Comparison of ENCODE assay signal across 8 cellular contexts in the genomic region with DNA sequence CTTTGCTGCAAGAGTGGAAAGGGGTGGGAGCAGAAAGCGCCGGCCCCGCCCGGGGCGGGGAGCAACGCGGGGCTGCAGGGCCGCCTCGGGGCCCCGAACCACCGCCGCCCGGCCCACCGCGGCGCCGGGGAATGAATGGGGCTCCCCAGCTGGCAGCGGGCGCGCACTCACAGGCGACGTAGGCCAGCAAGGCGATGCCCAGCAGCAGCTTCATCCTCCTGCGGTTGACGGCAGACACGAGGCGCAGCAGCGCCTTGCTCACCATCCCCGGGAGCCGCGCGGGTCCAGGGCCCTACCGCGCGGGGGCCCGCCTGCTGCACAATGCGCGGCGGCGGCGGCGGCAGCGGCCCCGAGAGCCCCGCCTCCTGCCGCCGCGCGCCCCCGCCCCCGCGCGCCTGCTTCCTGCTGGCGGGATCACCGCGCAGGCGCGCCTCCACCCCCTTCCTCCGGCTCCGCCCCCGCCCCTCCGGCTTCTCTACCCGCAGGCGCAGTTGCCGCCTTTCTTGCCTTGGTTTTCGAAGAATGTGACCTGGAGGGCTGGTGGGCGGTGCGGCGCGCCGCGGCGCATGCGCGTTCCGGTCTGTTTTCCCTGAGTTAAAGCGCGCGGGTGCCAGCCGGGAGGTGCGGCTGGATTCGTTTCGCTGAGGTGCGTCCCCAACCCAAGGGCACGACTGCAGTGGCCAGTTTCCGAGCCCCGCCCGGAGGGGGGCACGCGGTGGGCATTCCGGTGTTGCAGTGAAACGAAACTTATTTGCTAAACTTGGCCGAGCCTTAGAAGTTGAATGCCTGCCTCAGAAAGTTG. TPM values are rescaled to one million over a fixed set of nuclear protein-coding genes. Genes with fewer than 3 reads are reported as not detected.
DNase-seq lines count a peak whose midpoint lies in the region; ATAC-seq, FAIRE-seq and TF ChIP-seq lines count a peak whose summit lies in the region.

TSS of gene UXS1 (minus strand) at position 325 of the 802 bp plus-strand sequence. CDS start at position 265, 60 bp downstream.

- H2AFZ ChIP-seq in HepG2 (ENCODE audit: low read length), result peak within 1 kb of the TSS; percentile 79

- peak within 1 kb of the TSS; percentile 52 to 98 (median 94); a peak in 21 of 22 replicates for H3K27ac ChIP-seq in BLaER1 treated with 17β-estradiol and CSF1 and Interleukin-3, amounts not matched to agents 10 nM and 100 nM
- peak within 1 kb of the TSS; percentile 64 for H3K27ac ChIP-seq in HepG2 (ENCODE audit: extremely low read length, insufficient read depth, low read length)

- peaks cover 0 to 4% (median 0%) of the 10 kb centered on the region in 11 experiments; a peak in 1 of 22 replicates for H3K9me3 ChIP-seq in BLaER1 treated with 17β-estradiol and CSF1 and Interleukin-3, amounts not matched to agents 10 nM and 100 nM (replicated peaks in 1 of 11)
- no peaks in the 10 kb centered on the region for H3K9me3 ChIP-seq in HepG2 (ENCODE audit: low read length)

- peak; percentile 82 for DNase-seq in NCI-H748 treated with DMSO at 0.1 percent for 48 hours (lab: John Stamatoyannopoulos, UW)
- DNase-seq in activated CD4-positive, alpha-beta T cell treated with anti-CD3 and anti-CD28 coated beads, Interleukin-2, amount 50 U/mL, for 4 hours, result peak; percentile 98
- peak; percentile 98 for DNase-seq in dermis blood vessel endothelial cell
- DNase-seq in HepG2 (ENCODE audit: low spot score), result peak; percentile 98
- DNase-seq in stimulated activated CD4-positive, alpha-beta T cell treated with anti-CD3 and anti-CD28 coated beads, Interleukin-4, amount 100 ng/mL, for 1 hour, result peak; percentile 99

- CTCF ChIA-PET in HepG2 (lab: Yijun Ruan, JAX; ENCODE audit: low intra/inter-chr PET ratio, low total read pairs), result no interaction called here

- TF ChIP-seq EP300 in HepG2 (IDR thresholded peaks at IDR 0.05; ENCODE audit: low read depth in 2 of 2, low read length in 2 of 2) (no peak), HepG2 (CRISPR knock-in tag; IDR thresholded peaks at IDR 0.05; ENCODE audit: borderline replicate concordance) (no peak; the same call in 1 of the 2 replicates)

- no peaks in the 10 kb centered on the region for H3K27me3 ChIP-seq in BLaER1 treated with 17β-estradiol and CSF1 and Interleukin-3, amounts not matched to agents 10 nM and 100 nM
- H3K27me3 ChIP-seq in HepG2 (ENCODE audit: control insufficient read depth in 1 of 2, insufficient read depth in 2 of 2, low read length in 2 of 2), result no peaks in the 10 kb centered on the region; a peak in 1 of 5 replicates

- TF ChIP-seq CTCF in HepG2 (CRISPR knock-in tag; IDR thresholded peaks at IDR 0.05), result no peak

- peaks cover 41% of the 10 kb centered on the region for H3K79me2 ChIP-seq in HepG2 (ENCODE audit: insufficient read depth, low read length)

- ATAC-seq in GM19372 (IDR thresholded peaks at IDR 0.05; ENCODE audit: low read depth, unreplicated experiment), result peak; percentile 68
- peak; percentile 58 for ATAC-seq in HG03558 (IDR thresholded peaks at IDR 0.05; ENCODE audit: extremely low read depth, unreplicated experiment)
- peak; percentile 80 for ATAC-seq in HepG2

- peak within 1 kb of the TSS; percentile 81 to 99 (median 98) for H3K4me3 ChIP-seq in BLaER1 treated with 17β-estradiol and CSF1 and Interleukin-3, amounts not matched to agents 10 nM and 100 nM
- H3K4me3 ChIP-seq in HepG2 (replicated peaks in 1 of 3; ENCODE audit: insufficient read depth in 1 of 3, low read depth in 2 of 3, low read length in 3 of 3), result peak within 1 kb of the TSS; percentile 91 to 99 (median 95)

- H3K36me3 ChIP-seq in BLaER1 treated with 17β-estradiol and CSF1 and Interleukin-3, amounts not matched to agents 10 nM and 100 nM, result peaks cover 0 to 16% (median 0%) of the 10 kb centered on the region in 11 experiments; a peak in 5 of 22 replicates
- peaks cover 0 to 4% of the 10 kb centered on the region in 2 experiments; a peak in 1 of 5 replicates for H3K36me3 ChIP-seq in HepG2 (replicated peaks in 1 of 2; ENCODE audit: control insufficient read depth in 1 of 2, insufficient read depth in 2 of 2, low read length in 2 of 2)

- peaks cover 53 to 78% (median 60%) of the 10 kb centered on the region in 10 experiments for H3K4me1 ChIP-seq in BLaER1 treated with 17β-estradiol and CSF1 and Interleukin-3, amounts not matched to agents 10 nM and 100 nM
- H3K4me1 ChIP-seq in HepG2 (ENCODE audit: insufficient read depth, low read length), result peaks cover 63% of the 10 kb centered on the region

- in situ Hi-C loops in HepG2 (cut with HindIII; ENCODE audit: extremely low pct_ligation_motif_present, low pct_unique_long_range_greater_than_20kb), result loop anchor here (25.0 kb wide), 1 partner anchor 857 kb away; the partner anchor contains the start of genes C2orf49 and TGFBRAP1

- POLR2A ChIA-PET in HepG2 (lab: Yijun Ruan, JAX), result interaction anchor here (1.8 kb wide), 1 partner anchor 67 kb away, joined by 17 read pairs; no protein-coding TSS in a partner anchor

- no TSS peak for BruUV-seq in HepG2 (replicated peaks; lab: Mats Ljungman, UMichigan)

- peak; percentile 72 to 87 for TF ChIP-seq POLR2A in HepG2 (IDR thresholded peaks at IDR 0.05; ENCODE audit: insufficient read depth in 1 of 2, low read depth in 2 of 2, low read length in 2 of 2)

- peak within 1 kb of the TSS; percentile 81 to 94 (median 88) for H3K4me2 ChIP-seq in BLaER1 treated with 17β-estradiol and CSF1 and Interleukin-3, amounts not matched to agents 10 nM and 100 nM
- H3K4me2 ChIP-seq in HepG2 (ENCODE audit: low read depth, low read length), result peak within 1 kb of the TSS; percentile 99

- peak; percentile 56 for TF ChIP-seq RAD21 in HepG2 (CRISPR knock-in tag; IDR thresholded peaks at IDR 0.05)

- H3K9ac ChIP-seq in BLaER1 treated with 17β-estradiol and CSF1 and Interleukin-3, amounts not matched to agents 10 nM and 100 nM, result peak within 1 kb of the TSS; percentile 83 to 99 (median 95)
- peak within 1 kb of the TSS; percentile 87 for H3K9ac ChIP-seq in HepG2 (ENCODE audit: insufficient read depth, low read depth, low read length)

- intact Hi-C loops in HepG2 (cut with micrococcal nuclease; ENCODE audit: unreplicated experiment), result loop anchor here (5.0 kb wide), 1 partner anchor 67 kb away; no protein-coding TSS in a partner anchor

- peaks cover 0 to 48% (median 36%) of the 10 kb centered on the region in 11 experiments; a peak in 13 of 22 replicates for H4K20me1 ChIP-seq in BLaER1 treated with 17β-estradiol and CSF1 and Interleukin-3, amounts not matched to agents 10 nM and 100 nM
- peaks cover 4% of the 10 kb centered on the region; the same call in 1 of the 2 replicates for H4K20me1 ChIP-seq in HepG2 (ENCODE audit: insufficient read depth, low read length)

- peak; percentile 76 for FAIRE-seq in HepG2 (lab: Jason Lieb, UNC)

- 3% methylated on average over 36 of the region's 93 CpGs for WGBS in HepG2 (ENCODE audit: low lambda C conversion rate)

TF ChIP-seq in HepG2, 621 proteins besides CTCF, POLR2A, EP300 and RAD21 (continues in another document):
- TF ChIP-seq ZFP90 (CRISPR knock-in tag; IDR thresholded peaks at IDR 0.05; ENCODE audit: borderline replicate concordance), result peak; percentile 47; the same call in 1 of the 2 replicates
- TF ChIP-seq, protein P1, sequence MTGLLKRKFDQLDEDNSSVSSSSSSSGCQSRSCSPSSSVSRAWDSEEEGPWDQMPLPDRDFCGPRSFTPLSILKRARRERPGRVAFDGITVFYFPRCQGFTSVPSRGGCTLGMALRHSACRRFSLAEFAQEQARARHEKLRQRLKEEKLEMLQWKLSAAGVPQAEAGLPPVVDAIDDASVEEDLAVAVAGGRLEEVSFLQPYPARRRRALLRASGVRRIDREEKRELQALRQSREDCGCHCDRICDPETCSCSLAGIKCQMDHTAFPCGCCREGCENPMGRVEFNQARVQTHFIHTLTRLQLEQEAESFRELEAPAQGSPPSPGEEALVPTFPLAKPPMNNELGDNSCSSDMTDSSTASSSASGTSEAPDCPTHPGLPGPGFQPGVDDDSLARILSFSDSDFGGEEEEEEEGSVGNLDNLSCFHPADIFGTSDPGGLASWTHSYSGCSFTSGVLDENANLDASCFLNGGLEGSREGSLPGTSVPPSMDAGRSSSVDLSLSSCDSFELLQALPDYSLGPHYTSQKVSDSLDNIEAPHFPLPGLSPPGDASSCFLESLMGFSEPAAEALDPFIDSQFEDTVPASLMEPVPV (CRISPR knock-in tag; IDR thresholded peaks at IDR 0.05), result no peak
- TF ChIP-seq THAP11 (CRISPR knock-in tag; IDR thresholded peaks at IDR 0.05), result peak; percentile 52
- peak; percentile 63; the same call in 1 of the 2 replicates for TF ChIP-seq KDM2A (CRISPR knock-in tag; IDR thresholded peaks at IDR 0.05; ENCODE audit: borderline replicate concordance, low read depth)
- TF ChIP-seq HNRNPK (IDR thresholded peaks at IDR 0.05; ENCODE audit: low read depth, low read length, poor library complexity, severe bottlenecking), result no peak
- peak; percentile 54; the same call in 1 of the 2 replicates for TF ChIP-seq TBX2 (CRISPR knock-in tag; IDR thresholded peaks at IDR 0.05; ENCODE audit: borderline replicate concordance)
- TF ChIP-seq ZNF724P (CRISPR knock-in tag; IDR thresholded peaks at IDR 0.05; ENCODE audit: borderline replicate concordance), result peak; percentile 84; the same call in 1 of the 2 replicates

RNA-seq across cellular contexts. Expression of gene UXS1, which starts in this region (rescaled TPM):
- 39.5 and 46.9 TPM in 2 replicates for total RNA-seq in dermis blood vessel endothelial cell
- total RNA-seq in HepG2 (2016; rRNA removed; fragmentation: Illumina TruSeq; extraction: Trizol), result 35.4 and 53.3 TPM in 2 replicates
- total RNA-seq in HepG2 (2016; cell fraction: cytosol; rRNA removed; fragmentation: Illumina TruSeq; extraction: Trizol; ENCODE audit: low read depth), result 213 and 242 TPM in 2 replicates
- 35.4 and 55.0 TPM in 2 replicates for total RNA-seq in HepG2 (2016; cell fraction: insoluble cytoplasmic fraction; rRNA removed; fragmentation: Illumina TruSeq; extraction: Trizol)
- total RNA-seq in HepG2 (2016; cell fraction: membrane; rRNA removed; fragmentation: Illumina TruSeq; extraction: Trizol), result 82.8 and 94.5 TPM in 2 replicates
- 81.3 and 87.6 TPM in 2 replicates for total RNA-seq in HepG2 (2016; cell fraction: nucleus; rRNA removed; fragmentation: Illumina TruSeq; extraction: Trizol)
- 110 and 117 TPM in 2 replicates for polyA plus RNA-seq in HepG2 (2011; rRNA removed)
- polyA plus RNA-seq in HepG2 (2011; cell fraction: cytosol; rRNA removed), result 84.0 and 87.5 TPM in 2 replicates
- polyA plus RNA-seq in HepG2 (2011; cell fraction: nucleus; rRNA removed), result 63.2 and 66.8 TPM in 2 replicates
- 66.7 and 76.7 TPM in 2 replicates for polyA plus RNA-seq in HepG2 (2012)
- polyA plus RNA-seq in HepG2 (2016; cell fraction: cytosol; fragmentation: Illumina TruSeq; extraction: Trizol; ENCODE audit: low read depth), result 24.5 and 28.9 TPM in 2 replicates
- polyA plus RNA-seq in HepG2 (2016; cell fraction: insoluble cytoplasmic fraction; fragmentation: Illumina TruSeq; extraction: Trizol; ENCODE audit: low read depth), result 51.5 and 54.9 TPM in 2 replicates
- polyA plus RNA-seq in HepG2 (2016; cell fraction: membrane; fragmentation: Illumina TruSeq; extraction: Trizol; ENCODE audit: low read depth), result 39.9 TPM in 2 replicates
- polyA plus RNA-seq in HepG2 (2016; cell fraction: nucleus; fragmentation: Illumina TruSeq; extraction: Trizol; ENCODE audit: insufficient read depth, low read depth), result 128 and 133 TPM in 2 replicates
- 33.9 and 171 TPM in 2 replicates for polyA minus RNA-seq in HepG2 (2011; rRNA and poly(A)+ RNA removed; ENCODE audit: low replicate concordance)
- 65.9 and 83.0 TPM in 2 replicates for polyA minus RNA-seq in HepG2 (2011; cell fraction: cytosol; rRNA and poly(A)+ RNA removed)
- 109 TPM in 2 replicates for polyA minus RNA-seq in HepG2 (2011; cell fraction: nucleus; rRNA and poly(A)+ RNA removed)

Comparison
In these comparisons a context has a peak if more than half of its experiments do, and no peak if none do; other contexts are left out.
1. Peak in every context shown above with its lines: DNase-seq, ATAC-seq, H3K4me3 ChIP-seq and H3K27ac ChIP-seq.